29 cellular contexts compared by ENCODE assay signal in genomic region chr12:127760357-127760756, GRCh38.
"Had no signal": no experiment of that assay in that cellular context is flagged by ENCODE, and none has a peak within 500 bp of the region (broad histone marks: within the 10 kb centered on the region; RNA-seq: fewer than 3 reads in every experiment).

No MANE protein-coding gene starts in this region.

- DNase-seq: activated B cell treated with CpG ODN at 0.5 μM for 24 hours; activated CD4-positive, alpha-beta memory T cell treated with anti-CD3 and anti-CD28 coated beads for 36 hours; activated CD4-positive, alpha-beta T cell treated with anti-CD3 and anti-CD28 coated beads for 4 hours; activated CD4-positive, alpha-beta T cell treated with anti-CD3 and anti-CD28 coated beads, Interleukin-2, amount 10 ng/mL, durations not matched to agents 24 days and 14 days; activated CD4-positive, alpha-beta T cell treated with anti-CD3 and anti-CD28 coated beads, Interleukin-2, amount 50 U/mL, for 1 hour; activated CD4-positive, alpha-beta T cell treated with anti-CD3 and anti-CD28 coated beads, Interleukin-2, amount 50 U/mL, for 4 hours; activated CD4-positive, CD25-positive, alpha-beta regulatory T cell treated with anti-CD3 and anti-CD28 coated beads, Interleukin-2, amount 50 U/mL, for 72 hours; activated CD8-positive, alpha-beta memory T cell treated with anti-CD3 and anti-CD28 coated beads, Interleukin-2, amount 50 U/mL, for 4 hours; activated CD8-positive, alpha-beta T cell treated with anti-CD3 and anti-CD28 coated beads for 36 hours; activated effector memory CD4-positive, alpha-beta T cell treated with anti-CD3 and anti-CD28 coated beads, Interleukin-2, amount 50 U/mL, for 16 hours; activated gamma-delta T cell treated with Interleukin-2 at 50 U/mL for 16 hours; activated naive CD4-positive, alpha-beta T cell; activated naive CD4-positive, alpha-beta T cell treated with anti-CD3 and anti-CD28 coated beads for 36 hours; activated naive CD4-positive, alpha-beta T cell treated with anti-CD3 and anti-CD28 coated beads, Interleukin-2, amount 50 U/mL, for 16 hours; activated naive CD8-positive, alpha-beta T cell treated with anti-CD3 and anti-CD28 coated beads for 36 hours; activated T-cell treated with anti-CD3 and anti-CD28 coated beads for 4 hours; activated T-cell treated with anti-CD3 and anti-CD28 coated beads, Interleukin-2, amount 50 U/mL, for 1 hour; activated T-cell treated with anti-CD3 and anti-CD28 coated beads, Interleukin-2, amount 50 U/mL, for 4 hours; activated T-cell treated with anti-CD3 and anti-CD28 coated beads, Interleukin-2, amount 50 U/mL, for 72 hours; adrenal gland; amniotic stem cell; cerebellar nuclear complex; T-helper 2 cell; T-helper 9 cell had no signal

- H3K4me3 ChIP-seq: adrenal gland, ascending aorta, cardiac muscle cell had no signal

- ATAC-seq: activated CD8-positive, alpha-beta T cell treated with anti-CD3 and anti-CD28 coated beads for 36 hours; activated naive CD4-positive, alpha-beta T cell treated with anti-CD3 and anti-CD28 coated beads, Interleukin-2, amount 50 U/mL, for 72 hours; activated T-cell treated with anti-CD3 and anti-CD28 coated beads, Interleukin-2, amount 50 U/mL, for 4 hours; activated T-cell treated with anti-CD3 and anti-CD28 coated beads, Interleukin-2, amount 50 U/mL, for 72 hours; activated T-helper 17 cell treated with anti-CD3 and anti-CD28 coated beads, Interleukin-2, amount 50 U/mL, for 72 hours had no signal

- H3K27ac ChIP-seq: adrenal gland, ascending aorta, cardiac muscle cell, VCaP had no signal

- H3K4me1 ChIP-seq: adrenal gland, ascending aorta had no signal

- H3K36me3 ChIP-seq: adrenal gland, ascending aorta, cardiac muscle cell had no signal

- H3K9me3 ChIP-seq: adrenal gland, ascending aorta had no signal
